Comparison of ENCODE assay signal across 37 cellular contexts in the genomic region with DNA sequence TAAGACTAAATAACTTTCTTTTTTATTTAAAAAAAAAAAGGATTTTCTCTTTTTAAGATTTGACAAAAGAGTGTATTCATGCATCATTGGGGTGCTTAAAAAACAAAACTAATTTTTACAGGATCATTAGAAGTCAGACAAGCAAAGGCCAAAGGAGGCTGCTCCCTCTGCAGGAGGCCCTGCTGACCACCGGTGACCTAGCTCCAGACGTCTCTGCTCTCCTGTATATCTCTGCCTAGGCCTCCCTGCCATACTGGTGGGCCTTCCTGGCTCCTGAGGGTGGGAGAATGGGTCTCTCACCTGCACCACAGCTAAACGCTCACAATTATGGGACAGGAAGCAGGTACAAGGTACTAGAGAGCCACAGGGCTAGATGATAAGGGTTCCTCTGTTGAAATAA. TPM values are rescaled to one million over a fixed set of nuclear protein-coding genes. Genes with fewer than 3 reads are reported as not detected.
DNase-seq lines count a peak whose midpoint lies in the region; ATAC-seq and TF ChIP-seq lines count a peak whose summit lies in the region.
"Had no signal": no experiment of that assay in that cellular context is flagged by ENCODE, and none has a peak within 500 bp of the region (broad histone marks: within the 10 kb centered on the region; RNA-seq: fewer than 3 reads in every experiment).

No MANE protein-coding gene starts in this region.

- POLR2A ChIA-PET in IMR-90 (lab: Charles Lee; ENCODE audit: unreplicated experiment) = no interaction called here

- dilution Hi-C loops in IMR-90 (cut with HindIII; ENCODE audit: low sequenced_read_pairs, unreplicated experiment) = no loop called here

- H2BK5ac ChIP-seq in IMR-90 (ENCODE audit: low read depth, low read length, poor library complexity, severe bottlenecking) = no peak overlapping the region

- H3K36me3 Mint-ChIP-seq in activated CD8-positive, alpha-beta memory T cell treated with anti-CD3 and anti-CD28 coated beads, Interleukin-2, amount 10 ng/mL, durations not matched to agents 7 days and 5 days = peaks cover 33% of the 10 kb centered on the region
- H3K36me3 Mint-ChIP-seq in activated T-helper 1 cell treated with anti-CD3 and anti-CD28 coated beads, Interleukin-12 subunit alpha, Interleukin-12 subunit beta, Interleukin-2, Interleukin-4 antibody, amounts not matched to agents 30 ng/mL and 10 ng/mL and 1 ng/mL, durations not matched to agents 14 hours and 24 hours and 36 hours (ENCODE audit: low read depth) = peaks cover 44% of the 10 kb centered on the region
- peaks cover 7% of the 10 kb centered on the region for H3K36me3 Mint-ChIP-seq in natural killer cell treated with Interleukin-12 subunit alpha and Interleukin-12 subunit beta and Interleukin-15 and Interleukin-18, amount 100 ng/mL, for 72 hours
- H3K36me3 Mint-ChIP-seq: brain; CD4-positive, CD25-positive, alpha-beta regulatory T cell; memory B cell; neural progenitor cell had no signal

- DNase-seq in activated CD8-positive, alpha-beta memory T cell treated with anti-CD3 and anti-CD28 coated beads, Interleukin-2, amount 10 ng/mL, durations not matched to agents 7 days and 5 days = no peak
- DNase-seq in activated CD8-positive, alpha-beta memory T cell treated with anti-CD3 and anti-CD28 coated beads, Interleukin-2, amount 50 U/mL, for 4 hours = no peak
- no peak for DNase-seq in IMR-90
- DNase-seq in activated T-helper 1 cell treated with anti-CD3 and anti-CD28 coated beads, Interleukin-12 subunit alpha, Interleukin-12 subunit beta, Interleukin-2, Interleukin-4 antibody, amounts not matched to agents 30 ng/mL and 10 ng/mL and 1 ng/mL, durations not matched to agents 14 hours and 24 hours and 36 hours (ENCODE audit: low spot score) = no peak
- DNase-seq in natural killer cell treated with Interleukin-12 subunit alpha and Interleukin-12 subunit beta and Interleukin-15 and Interleukin-18, amount 100 ng/mL, for 72 hours (ENCODE audit: low spot score) = no peak
- DNase-seq in DMS79 (lab: John Stamatoyannopoulos, UW) = no peak
- DNase-seq in transverse colon = no peak
- DNase-seq: activated CD4-positive, alpha-beta T cell treated with anti-CD3 and anti-CD28 coated beads, Interleukin-2, amount 50 U/mL, for 1 hour; activated gamma-delta T cell treated with Interleukin-2 at 50 U/mL for 16 hours; AML-193; amniotic stem cell; CD4-positive, CD25-positive, alpha-beta regulatory T cell; cerebellar nuclear complex; dermis blood vessel endothelial cell; DMS 273 treated with DMSO at 0.1 percent for 48 hours; EL; foreskin fibroblast; HCEC 1CT; left lung; NCI-H146; NCI-H226; NCI-H526 treated with DMSO at 0.1 percent for 48 hours; pancreas; PC-9; SK-N-SH; stimulated activated naive CD4-positive, alpha-beta T cell treated with Interleukin-2 at 50 U/mL for 16 hours; T-helper 9 cell; uterus had no signal

- H3K4me1 ChIP-seq in IMR-90 (ENCODE audit: control insufficient read depth, insufficient read depth, low read length) (no peaks in the 10 kb centered on the region; the same call in 1 of the 2 replicates), transverse colon (no peaks in the 10 kb centered on the region)
- H3K4me1 ChIP-seq: left lung, neural progenitor cell, pancreas, uterus had no signal

- ATAC-seq in activated CD8-positive, alpha-beta memory T cell treated with anti-CD3 and anti-CD28 coated beads, Interleukin-2, amount 10 ng/mL, durations not matched to agents 7 days and 5 days = no peak
- ATAC-seq in IMR-90 (ENCODE audit: low read depth) (no peak), HG02642 (IDR thresholded peaks at IDR 0.05; ENCODE audit: poor library complexity, unreplicated experiment) (no peak)
- peak; percentile 25 to 27 for ATAC-seq in natural killer cell treated with Interleukin-12 subunit alpha and Interleukin-12 subunit beta and Interleukin-15 and Interleukin-18, amount 100 ng/mL, for 72 hours
- ATAC-seq: esophagus mucosa, GM12878, left lung, pancreas had no signal

- TF ChIP-seq EP300 in transverse colon (IDR thresholded peaks at IDR 0.05; ENCODE audit: low read depth) = no peak

- H3K4me1 Mint-ChIP-seq in activated CD8-positive, alpha-beta memory T cell treated with anti-CD3 and anti-CD28 coated beads, Interleukin-2, amount 10 ng/mL, durations not matched to agents 7 days and 5 days = peaks cover 72% of the 10 kb centered on the region
- peaks cover 88% of the 10 kb centered on the region for H3K4me1 Mint-ChIP-seq in activated T-helper 1 cell treated with anti-CD3 and anti-CD28 coated beads, Interleukin-12 subunit alpha, Interleukin-12 subunit beta, Interleukin-2, Interleukin-4 antibody, amounts not matched to agents 30 ng/mL and 10 ng/mL and 1 ng/mL, durations not matched to agents 14 hours and 24 hours and 36 hours (ENCODE audit: low read depth)
- H3K4me1 Mint-ChIP-seq in natural killer cell treated with Interleukin-12 subunit alpha and Interleukin-12 subunit beta and Interleukin-15 and Interleukin-18, amount 100 ng/mL, for 72 hours (ENCODE audit: low read depth in 2 of 2) = peaks cover 65 to 71% of the 10 kb centered on the region in 2 donors
- H3K4me1 Mint-ChIP-seq: brain, neural progenitor cell had no signal

- no peak overlapping the region for H2BK20ac ChIP-seq in IMR-90 (ENCODE audit: low read depth, low read length)

- in situ Hi-C loops in IMR-90 (cut with MboI; ENCODE audit: low sequenced_read_pairs) (no loop called here), transverse colon (cut with MboI; ENCODE audit: low pct_ligation_motif_present in 1 of 4, low pct_unique_long_range_greater_than_20kb in 1 of 4, low sequenced_read_pairs in 3 of 4) (no loop called here)

- H2AK9ac ChIP-seq in IMR-90 (replicated peaks; ENCODE audit: low read depth, low read length, poor library complexity) = no peak overlapping the region

- no peak overlapping the region for H2AK5ac ChIP-seq in IMR-90 (ENCODE audit: low read depth, low read length)

- H4K91ac ChIP-seq in IMR-90 (ENCODE audit: insufficient read depth, low read depth, low read length) = no peak overlapping the region

- no peak overlapping the region for H3K56ac ChIP-seq in IMR-90 (ENCODE audit: extremely low read depth, insufficient read depth, low read length)

- H3K4ac ChIP-seq in IMR-90 (ENCODE audit: low read depth, low read length) = no peak overlapping the region

- peaks cover 4% of the 10 kb centered on the region; the same call in 1 of the 2 replicates for H3K9me1 ChIP-seq in IMR-90 (ENCODE audit: insufficient read depth, low read length)

- TF ChIP-seq CTCF in IMR-90 (conservative IDR thresholded peaks at IDR 0.05; ENCODE audit: low read depth, low read length) = no peak
- no peak for TF ChIP-seq CTCF in transverse colon (IDR thresholded peaks at IDR 0.05)

- H3K27ac ChIP-seq in IMR-90 (ENCODE audit: insufficient read depth, low read length) (no peak overlapping the region), transverse colon (no peak overlapping the region)
- H3K27ac ChIP-seq: left lung, neural progenitor cell, pancreas, PC-9, uterus had no signal

- no peaks in the 10 kb centered on the region for H3K9me3 Mint-ChIP-seq in activated CD8-positive, alpha-beta memory T cell treated with anti-CD3 and anti-CD28 coated beads, Interleukin-2, amount 10 ng/mL, durations not matched to agents 7 days and 5 days (ENCODE audit: low read depth)
- peaks cover 20% of the 10 kb centered on the region for H3K9me3 Mint-ChIP-seq in activated T-helper 1 cell treated with anti-CD3 and anti-CD28 coated beads, Interleukin-12 subunit alpha, Interleukin-12 subunit beta, Interleukin-2, Interleukin-4 antibody, amounts not matched to agents 30 ng/mL and 10 ng/mL and 1 ng/mL, durations not matched to agents 14 hours and 24 hours and 36 hours
- no peaks in the 10 kb centered on the region for H3K9me3 Mint-ChIP-seq in natural killer cell treated with Interleukin-12 subunit alpha and Interleukin-12 subunit beta and Interleukin-15 and Interleukin-18, amount 100 ng/mL, for 72 hours

- H3K9me3 ChIP-seq in IMR-90 (ENCODE audit: control insufficient read depth, insufficient read depth, low read length) (no peaks in the 10 kb centered on the region; the same call in 1 of the 2 replicates), transverse colon (no peaks in the 10 kb centered on the region)
- H3K9me3 ChIP-seq: left lung, pancreas, SK-N-SH, uterus had no signal

- H3K4me3 ChIP-seq in IMR-90 (ENCODE audit: insufficient read depth, low read depth, low read length) = no peak overlapping the region
- no peak overlapping the region for H3K4me3 ChIP-seq in transverse colon
- H3K4me3 ChIP-seq: GM12878, left lung, neural progenitor cell, pancreas, PC-9, uterus had no signal

- no peak overlapping the region; the same call in 1 of the 2 replicates for H2BK120ac ChIP-seq in IMR-90 (ENCODE audit: low read depth, low read length)

- H3K27ac Mint-ChIP-seq in activated CD8-positive, alpha-beta memory T cell treated with anti-CD3 and anti-CD28 coated beads, Interleukin-2, amount 10 ng/mL, durations not matched to agents 7 days and 5 days = peak overlapping the region; percentile 87
- peak overlapping the region; percentile 94 for H3K27ac Mint-ChIP-seq in activated T-helper 1 cell treated with anti-CD3 and anti-CD28 coated beads, Interleukin-12 subunit alpha, Interleukin-12 subunit beta, Interleukin-2, Interleukin-4 antibody, amounts not matched to agents 30 ng/mL and 10 ng/mL and 1 ng/mL, durations not matched to agents 14 hours and 24 hours and 36 hours
- peak overlapping the region; percentile 70 to 76 for H3K27ac Mint-ChIP-seq in natural killer cell treated with Interleukin-12 subunit alpha and Interleukin-12 subunit beta and Interleukin-15 and Interleukin-18, amount 100 ng/mL, for 72 hours
- H3K27ac Mint-ChIP-seq: brain, memory B cell, neural progenitor cell had no signal

- no peak overlapping the region; the same call in 2 of the 3 replicates for H2BK15ac ChIP-seq in IMR-90 (ENCODE audit: low read depth, low read length)

- no peak for TF ChIP-seq RAD21 in IMR-90 (IDR thresholded peaks at IDR 0.05; ENCODE audit: low read length)

- peak overlapping the region; percentile 51 for H2AFZ ChIP-seq in IMR-90 (replicated peaks; ENCODE audit: low read length, poor library complexity)
- H2AFZ ChIP-seq: neural progenitor cell, PC-9 had no signal

- no peak overlapping the region for H3K18ac ChIP-seq in IMR-90 (ENCODE audit: low read depth, low read length)

- no peak for TF ChIP-seq POLR2A in IMR-90 (IDR thresholded peaks at IDR 0.05; ENCODE audit: low read depth, low read length)
- no peak for TF ChIP-seq POLR2A in transverse colon (IDR thresholded peaks at IDR 0.05)

- H3K14ac ChIP-seq in IMR-90 (replicated peaks; ENCODE audit: low read depth, low read length) = peak overlapping the region; percentile 32; the same call in 1 of the 2 replicates

- H3K27me3 Mint-ChIP-seq in activated CD8-positive, alpha-beta memory T cell treated with anti-CD3 and anti-CD28 coated beads, Interleukin-2, amount 10 ng/mL, durations not matched to agents 7 days and 5 days = no peaks in the 10 kb centered on the region
- H3K27me3 Mint-ChIP-seq in activated T-helper 1 cell treated with anti-CD3 and anti-CD28 coated beads, Interleukin-12 subunit alpha, Interleukin-12 subunit beta, Interleukin-2, Interleukin-4 antibody, amounts not matched to agents 30 ng/mL and 10 ng/mL and 1 ng/mL, durations not matched to agents 14 hours and 24 hours and 36 hours (ENCODE audit: insufficient read depth) = no peaks in the 10 kb centered on the region
- no peaks in the 10 kb centered on the region for H3K27me3 Mint-ChIP-seq in natural killer cell treated with Interleukin-12 subunit alpha and Interleukin-12 subunit beta and Interleukin-15 and Interleukin-18, amount 100 ng/mL, for 72 hours
- H3K27me3 Mint-ChIP-seq: CD4-positive, CD25-positive, alpha-beta regulatory T cell; memory B cell had no signal

- intact Hi-C loops in IMR-90 (cut with micrococcal nuclease) (no loop called here), transverse colon (cut with DNase I; ENCODE audit: low total_unique reads) (no loop called here)
- intact Hi-C loops in activated T-helper 1 cell treated with anti-CD3 and anti-CD28 coated beads, Interleukin-12 subunit alpha, Interleukin-12 subunit beta, Interleukin-2, Interleukin-4 antibody, amounts not matched to agents 30 ng/mL and 10 ng/mL and 1 ng/mL, durations not matched to agents 14 hours and 24 hours and 36 hours (cut with micrococcal nuclease) = loop anchor here (2.0 kb wide), 1 partner anchor 17 kb away; no protein-coding TSS in a partner anchor

- H3K27me3 ChIP-seq in IMR-90 (ENCODE audit: control insufficient read depth, insufficient read depth, low read length) = no peaks in the 10 kb centered on the region
- no peaks in the 10 kb centered on the region for H3K27me3 ChIP-seq in transverse colon
- H3K27me3 ChIP-seq: left lung, neural progenitor cell, pancreas, uterus had no signal

- H3K4me3 Mint-ChIP-seq in activated CD8-positive, alpha-beta memory T cell treated with anti-CD3 and anti-CD28 coated beads, Interleukin-2, amount 10 ng/mL, durations not matched to agents 7 days and 5 days = peak overlapping the region; percentile 21
- H3K4me3 Mint-ChIP-seq in activated T-helper 1 cell treated with anti-CD3 and anti-CD28 coated beads, Interleukin-12 subunit alpha, Interleukin-12 subunit beta, Interleukin-2, Interleukin-4 antibody, amounts not matched to agents 30 ng/mL and 10 ng/mL and 1 ng/mL, durations not matched to agents 14 hours and 24 hours and 36 hours = peak overlapping the region; percentile 71
- peak overlapping the region; percentile 51 for H3K4me3 Mint-ChIP-seq in natural killer cell treated with Interleukin-12 subunit alpha and Interleukin-12 subunit beta and Interleukin-15 and Interleukin-18, amount 100 ng/mL, for 72 hours
- H3K4me3 Mint-ChIP-seq: brain; CD4-positive, CD25-positive, alpha-beta regulatory T cell; memory B cell; neural progenitor cell had no signal

- CTCF ChIA-PET in activated CD8-positive, alpha-beta memory T cell treated with anti-CD3 and anti-CD28 coated beads, Interleukin-2, amount 10 ng/mL, durations not matched to agents 7 days and 5 days (lab: Charles Lee) = interaction anchor here (0.8 to 1.6 kb wide), 3 partner anchors 8 to 45 kb away, joined by 3 to 8 read pairs (median 5); no protein-coding TSS in a partner anchor
- CTCF ChIA-PET in IMR-90 (lab: Yijun Ruan, JAX) = interaction anchor here (0.6 to 1.0 kb wide), 2 partner anchors 22 to 80 kb away, joined by 3 read pairs; no protein-coding TSS in a partner anchor

- no peaks in the 10 kb centered on the region for H3K79me1 ChIP-seq in IMR-90 (ENCODE audit: low read depth in 1 of 2, low read length in 2 of 2)

- no peaks in the 10 kb centered on the region for H3K36me3 ChIP-seq in IMR-90 (ENCODE audit: control insufficient read depth, insufficient read depth, low read length)
- no peaks in the 10 kb centered on the region for H3K36me3 ChIP-seq in transverse colon
- H3K36me3 ChIP-seq: left lung, neural progenitor cell, pancreas, uterus had no signal

- WGBS in IMR-90 (ENCODE audit: extremely low coverage in 2 of 2, insufficient read length in 1 of 2), 2 experiments = 60% methylated on average over 1 of the region's 3 CpGs; no CpG with 5 or more reads in 1 of the 2 experiments
- WGBS in transverse colon (ENCODE audit: low coverage in 1 of 2), 2 donors = 72 to 81% methylated on average over 2 to 3 of the region's 3 CpGs

- H3K23ac ChIP-seq in IMR-90 (ENCODE audit: low read depth, low read length) = no peak overlapping the region

- BruUV-seq in IMR-90 (replicated peaks; lab: Mats Ljungman, UMichigan) = no TSS peak

- no peak overlapping the region for H4K8ac ChIP-seq in IMR-90 (ENCODE audit: low read depth in 2 of 2, low read length in 2 of 2)

- no peak overlapping the region for H3K9ac ChIP-seq in IMR-90 (ENCODE audit: low read depth, low read length)
- H3K9ac ChIP-seq: neural progenitor cell, SK-N-SH had no signal

- H3K4me2 ChIP-seq in IMR-90 (ENCODE audit: low read depth, low read length) = no peak overlapping the region
- H3K4me2 ChIP-seq: neural progenitor cell, PC-9, SK-N-SH had no signal

- H4K5ac ChIP-seq in IMR-90 (ENCODE audit: low read depth, low read length) = no peak overlapping the region

- no peaks in the 10 kb centered on the region for H4K20me1 ChIP-seq in IMR-90 (ENCODE audit: insufficient read depth, low read length)

RNA-seq across cellular contexts. Expression of a gene that starts 36.6 kb away (rescaled TPM):
- 100 to 1,000 TPM in 1 of 2 experiments, 1 to 10 TPM in 1; 4.9 to 164 TPM for total RNA-seq in activated CD8-positive, alpha-beta memory T cell treated with anti-CD3 and anti-CD28 coated beads, Interleukin-2, amount 10 ng/mL, durations not matched to agents 7 days and 5 days
- total RNA-seq in IMR-90 (2012; rRNA removed) (not detected in 2 replicates), transverse colon (not detected)
- 0.26 and 0.31 TPM in 2 replicates for polyA plus RNA-seq in IMR-90 (2012; rRNA removed)
- polyA plus RNA-seq in IMR-90 (2012; cell fraction: cytosol; rRNA removed) = 0.31 and 1.2 TPM in 2 replicates
- polyA plus RNA-seq in IMR-90 (2012; cell fraction: nucleus; rRNA removed; ENCODE audit: low replicate concordance) = 0.70 and 0.79 TPM in 2 replicates
- total RNA-seq in activated T-helper 1 cell treated with anti-CD3 and anti-CD28 coated beads, Interleukin-12 subunit alpha, Interleukin-12 subunit beta, Interleukin-2, Interleukin-4 antibody, amounts not matched to agents 30 ng/mL and 10 ng/mL and 1 ng/mL, durations not matched to agents 14 hours and 24 hours and 36 hours = 1,648 and 1,678 TPM in 2 replicates
- 100 to 1,000 TPM in 1 of 2 donors, 10 to 100 TPM in 1; 41.4 to 125 TPM for total RNA-seq in natural killer cell treated with Interleukin-12 subunit alpha and Interleukin-12 subunit beta and Interleukin-15 and Interleukin-18, amount 100 ng/mL, for 72 hours
- total RNA-seq: A673; CD4-positive, CD25-positive, alpha-beta regulatory T cell; esophagus mucosa; PC-9; skeletal muscle tissue; uterus had no signal
- polyA plus RNA-seq: CD4-positive, CD25-positive, alpha-beta regulatory T cell; pancreas had no signal

RNA-seq across cellular contexts. Expression of a gene that starts 49.7 kb away (rescaled TPM):
- total RNA-seq in activated CD8-positive, alpha-beta memory T cell treated with anti-CD3 and anti-CD28 coated beads, Interleukin-2, amount 10 ng/mL, durations not matched to agents 7 days and 5 days = 1 to 10 TPM in 1 of 2 experiments, under 1 TPM in 1; 0.47 to 1.5 TPM
- total RNA-seq in IMR-90 (2012; rRNA removed) (not detected in 2 replicates), transverse colon (not detected)
- not detected in 2 replicates for polyA plus RNA-seq in IMR-90 (2012; rRNA removed)
- polyA plus RNA-seq in IMR-90 (2012; cell fraction: cytosol; rRNA removed) = not detected in 2 replicates
- not detected in 2 replicates for polyA plus RNA-seq in IMR-90 (2012; cell fraction: nucleus; rRNA removed; ENCODE audit: low replicate concordance)
- total RNA-seq in activated T-helper 1 cell treated with anti-CD3 and anti-CD28 coated beads, Interleukin-12 subunit alpha, Interleukin-12 subunit beta, Interleukin-2, Interleukin-4 antibody, amounts not matched to agents 30 ng/mL and 10 ng/mL and 1 ng/mL, durations not matched to agents 14 hours and 24 hours and 36 hours = 94.6 and 98.5 TPM in 2 replicates
- total RNA-seq in natural killer cell treated with Interleukin-12 subunit alpha and Interleukin-12 subunit beta and Interleukin-15 and Interleukin-18, amount 100 ng/mL, for 72 hours = under 1 TPM in 1 of 2 donors, not detected in 1; 0.36 TPM
- total RNA-seq: A673; CD4-positive, CD25-positive, alpha-beta regulatory T cell; dermis blood vessel endothelial cell; esophagus mucosa; GM12878; left lung; pancreas; PC-9; renal cortical epithelial cell; skeletal muscle tissue; uterus had no signal
- polyA plus RNA-seq: CD4-positive, CD25-positive, alpha-beta regulatory T cell; GM12878; pancreas; SK-N-SH had no signal

Comparison
In these comparisons a context has a peak if more than half of its experiments do, and no peak if none do; other contexts are left out.
1. ATAC-seq: peak in natural killer cell treated with Interleukin-12 subunit alpha and Interleukin-12 subunit beta and Interleukin-15 and Interleukin-18, amount 100 ng/mL, for 72 hours (2 of 2); none in activated CD8-positive, alpha-beta memory T cell treated with anti-CD3 and anti-CD28 coated beads, Interleukin-2, amount 10 ng/mL, durations not matched to agents 7 days and 5 days (single experiment), IMR-90 (single experiment) and HG02642 (single experiment).
2. H3K4me3 Mint-ChIP-seq: peak in every context shown above with its lines; median percentile 71 in activated T-helper 1 cell treated with anti-CD3 and anti-CD28 coated beads, Interleukin-12 subunit alpha, Interleukin-12 subunit beta, Interleukin-2, Interleukin-4 antibody, amounts not matched to agents 30 ng/mL and 10 ng/mL and 1 ng/mL, durations not matched to agents 14 hours and 24 hours and 36 hours; 51 in natural killer cell treated with Interleukin-12 subunit alpha and Interleukin-12 subunit beta and Interleukin-15 and Interleukin-18, amount 100 ng/mL, for 72 hours; 21 in activated CD8-positive, alpha-beta memory T cell treated with anti-CD3 and anti-CD28 coated beads, Interleukin-2, amount 10 ng/mL, durations not matched to agents 7 days and 5 days.
3. RNA of a gene that starts 49.7 kb away (total RNA-seq): 94.6 to 98.5 TPM in activated T-helper 1 cell treated with anti-CD3 and anti-CD28 coated beads, Interleukin-12 subunit alpha, Interleukin-12 subunit beta, Interleukin-2, Interleukin-4 antibody, amounts not matched to agents 30 ng/mL and 10 ng/mL and 1 ng/mL, durations not matched to agents 14 hours and 24 hours and 36 hours; 0.47 to 1.5 TPM in activated CD8-positive, alpha-beta memory T cell treated with anti-CD3 and anti-CD28 coated beads, Interleukin-2, amount 10 ng/mL, durations not matched to agents 7 days and 5 days, 0.36 TPM in natural killer cell treated with Interleukin-12 subunit alpha and Interleukin-12 subunit beta and Interleukin-15 and Interleukin-18, amount 100 ng/mL, for 72 hours, not detected in IMR-90 and not detected in transverse colon; every median in the first group is over 10 times any median in the second.
4. Peak in every context shown above with its lines, with median percentiles within 50 percentile points of each other: H3K27ac Mint-ChIP-seq.